In the genomic region with DNA sequence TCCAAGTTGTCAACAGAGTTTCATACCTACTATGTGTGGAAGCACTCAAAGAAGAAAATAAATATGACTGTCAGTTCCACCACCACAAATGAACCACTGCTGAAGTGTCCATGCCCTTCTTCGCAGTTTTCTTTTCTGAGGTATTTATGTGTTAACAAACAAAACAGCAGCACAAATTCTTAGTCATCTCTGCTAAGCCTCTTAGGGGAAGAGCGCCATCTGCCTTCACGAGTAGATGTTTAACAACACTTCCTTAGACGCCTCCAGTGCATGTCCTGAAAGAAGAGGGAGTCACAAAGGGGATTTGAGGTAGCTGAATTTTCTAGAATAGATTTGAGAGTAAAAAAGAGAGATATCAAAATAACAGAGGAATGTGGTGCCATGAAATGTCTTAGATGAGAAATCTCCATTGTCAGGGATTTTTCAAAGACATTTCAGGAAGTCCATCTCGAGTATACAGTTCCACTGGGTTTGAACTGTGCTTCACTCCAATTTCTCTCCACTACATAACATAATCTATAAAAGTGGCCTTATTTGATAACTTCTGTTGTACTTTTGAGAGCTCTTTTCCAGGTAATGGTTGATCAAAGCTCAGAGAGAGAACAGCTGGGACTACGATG, we compare ENCODE assay signal across 1 cellular context.
TF ChIP-seq lines count a peak whose summit lies in the region.

No MANE protein-coding gene starts in this region.

TF ChIP-seq in GM23338, 12 proteins besides CTCF, POLR2A, EP300 and RAD21 (continued from another document):
- TF ChIP-seq, protein P1, sequence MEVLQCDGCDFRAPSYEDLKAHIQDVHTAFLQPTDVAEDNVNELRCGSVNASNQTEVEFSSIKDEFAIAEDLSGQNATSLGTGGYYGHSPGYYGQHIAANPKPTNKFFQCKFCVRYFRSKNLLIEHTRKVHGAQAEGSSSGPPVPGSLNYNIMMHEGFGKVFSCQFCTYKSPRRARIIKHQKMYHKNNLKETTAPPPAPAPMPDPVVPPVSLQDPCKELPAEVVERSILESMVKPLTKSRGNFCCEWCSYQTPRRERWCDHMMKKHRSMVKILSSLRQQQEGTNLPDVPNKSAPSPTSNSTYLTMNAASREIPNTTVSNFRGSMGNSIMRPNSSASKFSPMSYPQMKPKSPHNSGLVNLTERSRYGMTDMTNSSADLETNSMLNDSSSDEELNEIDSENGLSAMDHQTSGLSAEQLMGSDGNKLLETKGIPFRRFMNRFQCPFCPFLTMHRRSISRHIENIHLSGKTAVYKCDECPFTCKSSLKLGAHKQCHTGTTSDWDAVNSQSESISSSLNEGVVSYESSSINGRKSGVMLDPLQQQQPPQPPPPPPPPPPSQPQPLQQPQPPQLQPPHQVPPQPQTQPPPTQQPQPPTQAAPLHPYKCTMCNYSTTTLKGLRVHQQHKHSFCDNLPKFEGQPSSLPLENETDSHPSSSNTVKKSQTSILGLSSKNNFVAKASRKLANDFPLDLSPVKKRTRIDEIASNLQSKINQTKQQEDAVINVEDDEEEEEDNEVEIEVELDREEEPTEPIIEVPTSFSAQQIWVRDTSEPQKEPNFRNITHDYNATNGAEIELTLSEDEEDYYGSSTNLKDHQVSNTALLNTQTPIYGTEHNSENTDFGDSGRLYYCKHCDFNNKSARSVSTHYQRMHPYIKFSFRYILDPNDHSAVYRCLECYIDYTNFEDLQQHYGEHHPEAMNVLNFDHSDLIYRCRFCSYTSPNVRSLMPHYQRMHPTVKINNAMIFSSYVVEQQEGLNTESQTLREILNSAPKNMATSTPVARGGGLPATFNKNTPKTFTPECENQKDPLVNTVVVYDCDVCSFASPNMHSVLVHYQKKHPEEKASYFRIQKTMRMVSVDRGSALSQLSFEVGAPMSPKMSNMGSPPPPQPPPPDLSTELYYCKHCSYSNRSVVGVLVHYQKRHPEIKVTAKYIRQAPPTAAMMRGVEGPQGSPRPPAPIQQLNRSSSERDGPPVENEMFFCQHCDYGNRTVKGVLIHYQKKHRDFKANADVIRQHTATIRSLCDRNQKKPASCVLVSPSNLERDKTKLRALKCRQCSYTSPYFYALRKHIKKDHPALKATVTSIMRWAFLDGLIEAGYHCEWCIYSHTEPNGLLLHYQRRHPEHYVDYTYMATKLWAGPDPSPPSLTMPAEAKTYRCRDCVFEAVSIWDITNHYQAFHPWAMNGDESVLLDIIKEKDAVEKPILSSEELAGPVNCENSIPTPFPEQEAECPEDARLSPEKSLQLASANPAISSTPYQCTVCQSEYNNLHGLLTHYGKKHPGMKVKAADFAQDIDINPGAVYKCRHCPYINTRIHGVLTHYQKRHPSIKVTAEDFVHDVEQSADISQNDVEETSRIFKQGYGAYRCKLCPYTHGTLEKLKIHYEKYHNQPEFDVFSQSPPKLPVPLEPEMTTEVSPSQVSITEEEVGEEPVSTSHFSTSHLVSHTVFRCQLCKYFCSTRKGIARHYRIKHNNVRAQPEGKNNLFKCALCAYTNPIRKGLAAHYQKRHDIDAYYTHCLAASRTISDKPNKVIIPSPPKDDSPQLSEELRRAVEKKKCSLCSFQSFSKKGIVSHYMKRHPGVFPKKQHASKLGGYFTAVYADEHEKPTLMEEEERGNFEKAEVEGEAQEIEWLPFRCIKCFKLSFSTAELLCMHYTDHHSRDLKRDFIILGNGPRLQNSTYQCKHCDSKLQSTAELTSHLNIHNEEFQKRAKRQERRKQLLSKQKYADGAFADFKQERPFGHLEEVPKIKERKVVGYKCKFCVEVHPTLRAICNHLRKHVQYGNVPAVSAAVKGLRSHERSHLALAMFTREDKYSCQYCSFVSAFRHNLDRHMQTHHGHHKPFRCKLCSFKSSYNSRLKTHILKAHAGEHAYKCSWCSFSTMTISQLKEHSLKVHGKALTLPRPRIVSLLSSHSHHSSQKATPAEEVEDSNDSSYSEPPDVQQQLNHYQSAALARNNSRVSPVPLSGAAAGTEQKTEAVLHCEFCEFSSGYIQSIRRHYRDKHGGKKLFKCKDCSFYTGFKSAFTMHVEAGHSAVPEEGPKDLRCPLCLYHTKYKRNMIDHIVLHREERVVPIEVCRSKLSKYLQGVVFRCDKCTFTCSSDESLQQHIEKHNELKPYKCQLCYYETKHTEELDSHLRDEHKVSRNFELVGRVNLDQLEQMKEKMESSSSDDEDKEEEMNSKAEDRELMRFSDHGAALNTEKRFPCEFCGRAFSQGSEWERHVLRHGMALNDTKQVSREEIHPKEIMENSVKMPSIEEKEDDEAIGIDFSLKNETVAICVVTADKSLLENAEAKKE (CRISPR knock-in tag; IDR thresholded peaks at IDR 0.05): no peak
- TF ChIP-seq STAT1 (IDR thresholded peaks at IDR 0.05; ENCODE audit: unreplicated experiment): no peak
- no peak for TF ChIP-seq ZNF114 (CRISPR knock-in tag; IDR thresholded peaks at IDR 0.05)
- no peak for TF ChIP-seq ZNF331 (CRISPR knock-in tag; IDR thresholded peaks at IDR 0.05; ENCODE audit: low read depth)
- TF ChIP-seq EZH2phosphoT487 (IDR thresholded peaks at IDR 0.05; ENCODE audit: unreplicated experiment): no peak
- no peak for TF ChIP-seq EZH2 (IDR thresholded peaks at IDR 0.05; ENCODE audit: low read depth, unreplicated experiment)
